Comparison of ENCODE assay signal across 21 cellular contexts in the genomic region with DNA sequence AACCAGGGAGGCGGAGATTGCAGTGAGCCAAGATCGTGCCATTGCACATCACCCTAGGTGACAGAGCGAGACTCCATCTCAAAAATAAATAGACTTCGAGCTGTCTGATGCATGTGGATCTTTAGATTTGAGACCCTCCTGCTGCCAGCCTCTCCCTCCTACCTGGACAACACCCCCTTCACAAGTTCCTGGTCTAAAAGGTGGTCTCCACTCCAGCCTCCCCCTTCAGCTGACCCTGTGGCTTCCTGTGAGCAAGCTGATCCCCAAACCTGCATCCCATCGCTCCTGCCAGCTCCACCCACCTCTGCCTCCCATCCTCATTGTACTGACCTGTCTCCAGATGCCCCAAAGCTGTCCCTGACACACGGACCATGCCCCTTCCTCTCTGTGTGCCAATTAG. TPM values are rescaled to one million over a fixed set of nuclear protein-coding genes. Genes with fewer than 3 reads are reported as not detected.
A peak's percentile ranks its signal among the peaks of the same experiment; 100 is the strongest.
DNase-seq lines count a peak whose midpoint lies in the region; ATAC-seq and TF ChIP-seq lines count a peak whose summit lies in the region.
"Had no signal": no experiment of that assay in that cellular context is flagged by ENCODE, and none has a peak within 500 bp of the region (broad histone marks: within the 10 kb centered on the region; RNA-seq: fewer than 3 reads in every experiment).

No MANE protein-coding gene starts in this region.

- H3K36me3 ChIP-seq in CD4-positive, CD25-positive, alpha-beta regulatory T cell (ENCODE audit: control insufficient read depth, insufficient read depth, low read length) = peaks cover 61% of the 10 kb centered on the region
- peaks cover 22% of the 10 kb centered on the region for H3K36me3 ChIP-seq in GM23248 (ENCODE audit: low read depth)
- H3K36me3 ChIP-seq in brain microvascular endothelial cell (replicated peaks) = peaks cover 44% of the 10 kb centered on the region

- H3K9me3 ChIP-seq in CD4-positive, CD25-positive, alpha-beta regulatory T cell (ENCODE audit: control insufficient read depth in 2 of 2, low read length in 2 of 2) = no peaks in the 10 kb centered on the region
- no peaks in the 10 kb centered on the region for H3K9me3 ChIP-seq in GM23248 (ENCODE audit: low read depth)
- H3K9me3 ChIP-seq: MG63, thyroid gland had no signal

- no peak overlapping the region for H3K4me3 ChIP-seq in CD4-positive, CD25-positive, alpha-beta regulatory T cell (ENCODE audit: low read depth, low read length)
- H3K4me3 ChIP-seq in GM23248 = no peak overlapping the region
- no peak overlapping the region for H3K4me3 ChIP-seq in brain microvascular endothelial cell (ENCODE audit: low read depth, low read length)
- H3K4me3 ChIP-seq: MG63, thyroid gland had no signal

- H3K9me2 ChIP-seq in GM23248 (ENCODE audit: insufficient read depth) = no peaks in the 10 kb centered on the region

- H3K27me3 Mint-ChIP-seq in CD4-positive, CD25-positive, alpha-beta regulatory T cell = no peaks in the 10 kb centered on the region
- H3K27me3 Mint-ChIP-seq in nephron progenitor cell (ENCODE audit: low read depth, poor library complexity) = peaks cover 6% of the 10 kb centered on the region
- H3K27me3 Mint-ChIP-seq: activated B cell treated with CpG ODN at 0.5 μM for 24 hours; activated naive CD4-positive, alpha-beta T cell treated with anti-CD3 and anti-CD28 coated beads, Interleukin-2, amount 50 U/mL, for 24 hours had no signal

- H3K9me3 Mint-ChIP-seq in CD4-positive, CD25-positive, alpha-beta regulatory T cell = no peaks in the 10 kb centered on the region
- H3K9me3 Mint-ChIP-seq in nephron progenitor cell = no peaks in the 10 kb centered on the region
- H3K9me3 Mint-ChIP-seq: activated B cell treated with CpG ODN at 0.5 μM for 24 hours; activated naive CD4-positive, alpha-beta T cell treated with anti-CD3 and anti-CD28 coated beads, Interleukin-2, amount 50 U/mL, for 24 hours had no signal

- no peaks in the 10 kb centered on the region for H4K20me1 ChIP-seq in GM23248 (ENCODE audit: insufficient read depth)

- no peak overlapping the region for H2AFZ ChIP-seq in GM23248

- ATAC-seq in CD4-positive, CD25-positive, alpha-beta regulatory T cell (ENCODE audit: low read depth in 2 of 2) = no peak
- ATAC-seq in GM18520 (IDR thresholded peaks at IDR 0.05; ENCODE audit: unreplicated experiment) = no peak

- peaks cover 50% of the 10 kb centered on the region for H3F3A ChIP-seq in GM23248 (ENCODE audit: insufficient read depth)

- TF ChIP-seq CTCF in brain microvascular endothelial cell (IDR thresholded peaks at IDR 0.05; ENCODE audit: low read depth, low read length, missing control alignments) (no peak), nephron progenitor cell (IDR thresholded peaks at IDR 0.05) (no peak)

- DNase-seq in CD4-positive, CD25-positive, alpha-beta regulatory T cell = no peak
- DNase-seq in GM23248 = no peak
- no peak for DNase-seq in brain microvascular endothelial cell
- DNase-seq in nephron progenitor cell = no peak
- DNase-seq in anterior cingulate cortex (lab: John Stamatoyannopoulos, UW) = no peak
- no peak for DNase-seq in DMS153 (lab: John Stamatoyannopoulos, UW)
- DNase-seq: activated B cell treated with CpG ODN at 0.5 μM for 24 hours; activated T-cell treated with anti-CD3 and anti-CD28 coated beads, Interleukin-2, amount 50 U/mL, for 1 hour; AML-193; GOT3; NCI-H1436; NCI-H526 treated with DMSO at 0.1 percent for 48 hours; occipital lobe; retina; RPMI8226; stimulated activated CD4-positive, alpha-beta T cell treated with anti-CD3 and anti-CD28 coated beads, Interleukin-2, amount 100 ng/mL, for 48 hours; stimulated activated naive CD8-positive, alpha-beta T cell treated with anti-CD3 and anti-CD28 coated beads, Interleukin-15, Interleukin-2, amounts not matched to agents 100 U/mL and 50 U/mL, for 24 hours; thyroid gland had no signal

- 88 to 94% methylated on average over 6 of the region's 6 CpGs for WGBS in GM23248 (ENCODE audit: low coverage in 1 of 2, low lambda C conversion rate in 2 of 2, missing lambda C conversion rate in 2 of 2), 2 experiments

- H3K4me1 ChIP-seq in CD4-positive, CD25-positive, alpha-beta regulatory T cell (ENCODE audit: control insufficient read depth, insufficient read depth, low read length, poor library complexity, severe bottlenecking) = no peaks in the 10 kb centered on the region
- peaks cover 60% of the 10 kb centered on the region for H3K4me1 ChIP-seq in GM23248 (ENCODE audit: insufficient read depth)

- peaks cover 31% of the 10 kb centered on the region for H3K36me3 Mint-ChIP-seq in CD4-positive, CD25-positive, alpha-beta regulatory T cell
- H3K36me3 Mint-ChIP-seq in nephron progenitor cell (ENCODE audit: low read depth) = peaks cover 61% of the 10 kb centered on the region

- peak overlapping the region in 2 of 3 donors; percentile 79 to 81 for H3K27ac Mint-ChIP-seq in CD4-positive, CD25-positive, alpha-beta regulatory T cell
- peak overlapping the region; percentile 68 for H3K27ac Mint-ChIP-seq in nephron progenitor cell
- H3K27ac Mint-ChIP-seq: activated B cell treated with CpG ODN at 0.5 μM for 24 hours had no signal

- no peaks in the 10 kb centered on the region for H3K27me3 ChIP-seq in CD4-positive, CD25-positive, alpha-beta regulatory T cell (ENCODE audit: control insufficient read depth, insufficient read depth, low read length)
- H3K27me3 ChIP-seq in GM23248 (replicated peaks; ENCODE audit: insufficient read depth) (no peaks in the 10 kb centered on the region), brain microvascular endothelial cell (replicated peaks) (no peaks in the 10 kb centered on the region)
- H3K27me3 ChIP-seq: MG63, thyroid gland had no signal

- no peak overlapping the region for H3K4me3 Mint-ChIP-seq in CD4-positive, CD25-positive, alpha-beta regulatory T cell
- no peak overlapping the region for H3K4me3 Mint-ChIP-seq in nephron progenitor cell
- H3K4me3 Mint-ChIP-seq: activated B cell treated with CpG ODN at 0.5 μM for 24 hours; activated naive CD4-positive, alpha-beta T cell treated with anti-CD3 and anti-CD28 coated beads, Interleukin-2, amount 50 U/mL, for 24 hours had no signal

- H3K79me2 ChIP-seq in GM23248 (ENCODE audit: insufficient read depth) = peaks cover 63% of the 10 kb centered on the region

- in situ Hi-C loops in GM23248 (cut with MboI) = no loop called here
- in situ Hi-C loops in brain microvascular endothelial cell (cut with HindIII; ENCODE audit: low pct_ligation_motif_present, low sequenced_read_pairs) = no loop called here

- no peak overlapping the region for H3K27ac ChIP-seq in CD4-positive, CD25-positive, alpha-beta regulatory T cell (ENCODE audit: insufficient read depth, low read length, poor library complexity, severe bottlenecking)
- H3K27ac ChIP-seq in GM23248 (peak overlapping the region; percentile 59), brain microvascular endothelial cell (peak overlapping the region; percentile 73)
- H3K27ac ChIP-seq: thyroid gland had no signal

- peaks cover 0 to 9% (median 4%) of the 10 kb centered on the region in 4 donors for H3K4me1 Mint-ChIP-seq in CD4-positive, CD25-positive, alpha-beta regulatory T cell
- peaks cover 69% of the 10 kb centered on the region for H3K4me1 Mint-ChIP-seq in nephron progenitor cell

- peak overlapping the region; percentile 35 for H3K9ac ChIP-seq in GM23248

- peak overlapping the region; percentile 50 for H3K4me2 ChIP-seq in GM23248 (ENCODE audit: unreplicated experiment)

RNA-seq across cellular contexts. Expression of a gene that starts 27.1 kb away (rescaled TPM):
- total RNA-seq in CD4-positive, CD25-positive, alpha-beta regulatory T cell = 28.1 TPM
- polyA plus RNA-seq in CD4-positive, CD25-positive, alpha-beta regulatory T cell = 10 to 100 TPM in 2 of 4 donors, 1 to 10 TPM in 2; 8.2 to 13.0 (median 10.4) TPM
- 44.9 and 45.5 TPM in 2 replicates for total RNA-seq in GM23248 (2014; rRNA removed; shearing (Covaris generic))
- 25.2 and 25.7 TPM in 2 replicates for polyA plus RNA-seq in GM23248 (2016; fragmentation: Nextera tagmentation; extraction: Ambion mirVana)

RNA-seq across cellular contexts. Expression of a gene that starts 51.1 kb away (rescaled TPM):
- 0.74 TPM for total RNA-seq in CD4-positive, CD25-positive, alpha-beta regulatory T cell
- under 1 TPM in 1 of 4 donors, not detected in 3; 0.17 TPM for polyA plus RNA-seq in CD4-positive, CD25-positive, alpha-beta regulatory T cell
- total RNA-seq in GM23248 (2014; rRNA removed; shearing (Covaris generic)) = 2.3 and 3.2 TPM in 2 replicates
- polyA plus RNA-seq in GM23248 (2016; fragmentation: Nextera tagmentation; extraction: Ambion mirVana) = 0.23 and 0.48 TPM in 2 replicates

RNA-seq across cellular contexts. Expression of a gene that starts 57.6 kb away (rescaled TPM):
- 103 TPM for total RNA-seq in CD4-positive, CD25-positive, alpha-beta regulatory T cell
- 10 to 100 TPM; 48.6 to 53.1 (median 51.0) TPM for polyA plus RNA-seq in CD4-positive, CD25-positive, alpha-beta regulatory T cell
- 62.9 and 64.6 TPM in 2 replicates for total RNA-seq in GM23248 (2014; rRNA removed; shearing (Covaris generic))
- polyA plus RNA-seq in GM23248 (2016; fragmentation: Nextera tagmentation; extraction: Ambion mirVana) = 51.4 and 51.5 TPM in 2 replicates

RNA-seq across cellular contexts. Expression of a gene that starts 57.7 kb away (rescaled TPM):
- total RNA-seq in CD4-positive, CD25-positive, alpha-beta regulatory T cell = not detected
- polyA plus RNA-seq in CD4-positive, CD25-positive, alpha-beta regulatory T cell = under 1 TPM in 3 of 4 donors, not detected in 1; 0.21 to 0.70 (median 0.24) TPM
- total RNA-seq in GM23248 (2014; rRNA removed; shearing (Covaris generic)) = 2.6 and 3.9 TPM in 2 replicates
- polyA plus RNA-seq in GM23248 (2016; fragmentation: Nextera tagmentation; extraction: Ambion mirVana) = 3.4 and 4.7 TPM in 2 replicates
